1 cellular context compared by ENCODE assay signal in the genomic region with DNA sequence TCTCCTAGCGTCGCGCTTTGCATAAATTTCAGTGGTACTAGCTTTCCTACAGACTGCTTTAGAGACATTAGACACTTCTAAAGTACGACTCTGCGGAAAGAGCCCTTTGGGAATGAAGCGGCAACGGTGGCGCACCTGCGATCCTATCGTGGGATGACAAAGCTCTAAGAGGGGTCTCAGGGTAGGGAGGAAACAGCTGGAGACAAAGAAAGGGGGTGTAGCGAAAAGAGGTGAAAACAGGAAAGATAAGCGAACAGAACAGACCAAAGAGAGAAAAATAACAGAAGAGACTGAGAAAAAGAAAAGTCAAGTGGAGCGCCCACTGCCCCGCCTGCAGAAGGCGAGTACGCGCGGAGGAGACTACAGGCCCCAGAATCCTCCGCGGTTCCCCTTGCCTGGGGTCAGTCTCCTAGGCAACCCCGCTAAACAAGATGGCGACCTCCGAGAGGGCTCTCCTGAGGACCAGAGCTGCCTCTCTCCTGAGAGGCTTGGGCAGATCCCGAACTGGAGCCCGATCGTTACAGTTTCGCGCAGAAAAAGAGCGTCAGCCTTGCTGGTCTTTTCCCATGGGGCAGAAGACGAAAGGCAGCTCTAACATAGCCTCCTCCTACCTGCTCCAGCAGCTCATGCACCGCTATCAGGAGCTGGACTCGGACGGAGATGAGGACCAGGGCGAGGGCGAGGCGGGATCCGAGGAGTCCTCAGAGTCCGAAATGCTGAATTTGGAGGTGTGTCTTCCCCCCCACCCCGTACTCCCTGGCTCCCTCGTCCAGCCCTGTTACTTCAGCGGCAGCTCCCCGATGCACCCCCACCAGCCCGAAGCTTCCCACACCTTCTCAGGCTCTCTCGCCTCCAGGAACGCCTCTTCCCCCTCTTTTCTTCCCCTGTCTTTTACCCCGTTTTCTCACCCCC.
A peak's percentile ranks its signal among the peaks of the same experiment; 100 is the strongest.
TF ChIP-seq lines count a peak whose summit lies in the region.

A gene with protein sequence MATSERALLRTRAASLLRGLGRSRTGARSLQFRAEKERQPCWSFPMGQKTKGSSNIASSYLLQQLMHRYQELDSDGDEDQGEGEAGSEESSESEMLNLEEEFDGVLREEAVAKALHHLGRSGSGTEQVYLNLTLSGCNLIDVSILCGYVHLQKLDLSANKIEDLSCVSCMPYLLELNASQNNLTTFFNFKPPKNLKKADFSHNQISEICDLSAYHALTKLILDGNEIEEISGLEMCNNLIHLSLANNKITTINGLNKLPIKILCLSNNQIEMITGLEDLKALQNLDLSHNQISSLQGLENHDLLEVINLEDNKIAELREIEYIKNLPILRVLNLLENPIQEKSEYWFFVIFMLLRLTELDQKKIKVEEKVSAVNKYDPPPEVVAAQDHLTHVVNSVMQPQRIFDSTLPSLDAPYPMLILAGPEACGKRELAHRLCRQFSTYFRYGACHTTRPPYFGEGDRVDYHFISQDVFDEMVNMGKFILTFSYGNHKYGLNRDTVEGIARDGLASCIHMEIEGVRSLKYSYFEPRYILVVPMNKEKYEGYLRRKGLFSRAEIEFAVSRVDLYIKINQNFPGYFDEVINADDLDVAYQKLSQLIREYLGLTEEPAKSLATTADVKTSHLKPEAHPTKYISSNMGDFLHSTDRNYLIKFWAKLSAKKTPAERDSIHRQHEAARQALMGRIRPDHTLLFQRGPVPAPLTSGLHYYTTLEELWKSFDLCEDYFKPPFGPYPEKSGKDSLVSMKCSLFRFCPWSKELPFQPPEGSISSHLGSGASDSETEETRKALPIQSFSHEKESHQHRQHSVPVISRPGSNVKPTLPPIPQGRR (plus strand): TSS at position 404 of the 912 bp plus-strand sequence. CDS start 28 bp downstream, at position 432.

TF ChIP-seq in HepG2, 621 proteins besides CTCF, POLR2A, EP300 and RAD21 (continued from another document and continues in another):
- TF ChIP-seq KAT8 (CRISPR knock-in tag; IDR thresholded peaks at IDR 0.05), result peak; percentile 36; the same call in 1 of the 2 replicates
- no peak for TF ChIP-seq ZNF781 (CRISPR knock-in tag; IDR thresholded peaks at IDR 0.05; ENCODE audit: borderline replicate concordance, not compliant biosample characterization)
- no peak for TF ChIP-seq ZNF670 (CRISPR knock-in tag; IDR thresholded peaks at IDR 0.05; ENCODE audit: borderline replicate concordance)
- TF ChIP-seq ARNT (IDR thresholded peaks at IDR 0.05), result no peak
- TF ChIP-seq ZNF660 (CRISPR knock-in tag; IDR thresholded peaks at IDR 0.05; ENCODE audit: borderline replicate concordance, low read depth), result no peak
- TF ChIP-seq IRF2 (CRISPR knock-in tag; IDR thresholded peaks at IDR 0.05), result peak; percentile 64; the same call in 1 of the 2 replicates
- no peak for TF ChIP-seq ZSCAN31 (CRISPR knock-in tag; IDR thresholded peaks at IDR 0.05; ENCODE audit: low read depth)
- TF ChIP-seq ADNP (CRISPR knock-in tag; IDR thresholded peaks at IDR 0.05), result no peak
- no peak for TF ChIP-seq ZNF264 (CRISPR knock-in tag; IDR thresholded peaks at IDR 0.05)
- peak; percentile 15; the same call in 1 of the 2 replicates for TF ChIP-seq CBX5 (CRISPR knock-in tag; IDR thresholded peaks at IDR 0.05; ENCODE audit: borderline replicate concordance)
- TF ChIP-seq, protein P1, sequence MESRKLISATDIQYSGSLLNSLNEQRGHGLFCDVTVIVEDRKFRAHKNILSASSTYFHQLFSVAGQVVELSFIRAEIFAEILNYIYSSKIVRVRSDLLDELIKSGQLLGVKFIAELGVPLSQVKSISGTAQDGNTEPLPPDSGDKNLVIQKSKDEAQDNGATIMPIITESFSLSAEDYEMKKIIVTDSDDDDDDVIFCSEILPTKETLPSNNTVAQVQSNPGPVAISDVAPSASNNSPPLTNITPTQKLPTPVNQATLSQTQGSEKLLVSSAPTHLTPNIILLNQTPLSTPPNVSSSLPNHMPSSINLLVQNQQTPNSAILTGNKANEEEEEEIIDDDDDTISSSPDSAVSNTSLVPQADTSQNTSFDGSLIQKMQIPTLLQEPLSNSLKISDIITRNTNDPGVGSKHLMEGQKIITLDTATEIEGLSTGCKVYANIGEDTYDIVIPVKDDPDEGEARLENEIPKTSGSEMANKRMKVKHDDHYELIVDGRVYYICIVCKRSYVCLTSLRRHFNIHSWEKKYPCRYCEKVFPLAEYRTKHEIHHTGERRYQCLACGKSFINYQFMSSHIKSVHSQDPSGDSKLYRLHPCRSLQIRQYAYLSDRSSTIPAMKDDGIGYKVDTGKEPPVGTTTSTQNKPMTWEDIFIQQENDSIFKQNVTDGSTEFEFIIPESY (CRISPR knock-in tag; IDR thresholded peaks at IDR 0.05), result no peak
- TF ChIP-seq MEF2D (CRISPR knock-in tag; IDR thresholded peaks at IDR 0.05), result no peak
- 0 out of 2 replicates have a peak, but pooled peaks have one; percentile 38 for TF ChIP-seq ZNF333 (CRISPR knock-in tag; IDR thresholded peaks at IDR 0.05; ENCODE audit: borderline replicate concordance)
- peak; percentile 86 for TF ChIP-seq HCFC1 (IDR thresholded peaks at IDR 0.05; ENCODE audit: low read depth, low read length)
- TF ChIP-seq ZFP90 (CRISPR knock-in tag; IDR thresholded peaks at IDR 0.05; ENCODE audit: borderline replicate concordance), result no peak
- no peak for TF ChIP-seq ZNF260 (CRISPR knock-in tag; IDR thresholded peaks at IDR 0.05; ENCODE audit: borderline replicate concordance, low read depth)
- no peak for TF ChIP-seq ZNF775 (CRISPR knock-in tag; IDR thresholded peaks at IDR 0.05; ENCODE audit: borderline replicate concordance)
- TF ChIP-seq RFX3 (CRISPR knock-in tag; IDR thresholded peaks at IDR 0.05), result peak; percentile 97
- no peak for TF ChIP-seq ZFYVE20 (CRISPR knock-in tag; IDR thresholded peaks at IDR 0.05; ENCODE audit: borderline replicate concordance, low read depth)
- TF ChIP-seq ZNF7 (CRISPR knock-in tag; IDR thresholded peaks at IDR 0.05), result no peak
- TF ChIP-seq ZNF20 (CRISPR knock-in tag; IDR thresholded peaks at IDR 0.05), result no peak
- TF ChIP-seq RFX1 (IDR thresholded peaks at IDR 0.05), result peak; percentile 87
- TF ChIP-seq HNRNPUL1 (IDR thresholded peaks at IDR 0.05; ENCODE audit: low read depth, low read length), result no peak
- no peak for TF ChIP-seq ZNF546 (CRISPR knock-in tag; conservative IDR thresholded peaks at IDR 0.05)
- TF ChIP-seq DR1 (CRISPR knock-in tag; IDR thresholded peaks at IDR 0.05), result no peak
- TF ChIP-seq CHD2 (IDR thresholded peaks at IDR 0.05; ENCODE audit: low read depth, low read length), result 0 out of 2 replicates have a peak, but pooled peaks have one; percentile 7
- TF ChIP-seq ZNF563 (CRISPR knock-in tag; IDR thresholded peaks at IDR 0.05), result no peak
- peak; percentile 44; the same call in 1 of the 3 replicates for TF ChIP-seq MXI1 (IDR thresholded peaks at IDR 0.05; ENCODE audit: borderline replicate concordance, low read depth, low read length)
- TF ChIP-seq, protein P2, sequence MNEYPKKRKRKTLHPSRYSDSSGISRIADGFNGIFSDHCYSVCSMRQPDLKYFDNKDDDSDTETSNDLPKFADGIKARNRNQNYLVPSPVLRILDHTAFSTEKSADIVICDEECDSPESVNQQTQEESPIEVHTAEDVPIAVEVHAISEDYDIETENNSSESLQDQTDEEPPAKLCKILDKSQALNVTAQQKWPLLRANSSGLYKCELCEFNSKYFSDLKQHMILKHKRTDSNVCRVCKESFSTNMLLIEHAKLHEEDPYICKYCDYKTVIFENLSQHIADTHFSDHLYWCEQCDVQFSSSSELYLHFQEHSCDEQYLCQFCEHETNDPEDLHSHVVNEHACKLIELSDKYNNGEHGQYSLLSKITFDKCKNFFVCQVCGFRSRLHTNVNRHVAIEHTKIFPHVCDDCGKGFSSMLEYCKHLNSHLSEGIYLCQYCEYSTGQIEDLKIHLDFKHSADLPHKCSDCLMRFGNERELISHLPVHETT (CRISPR knock-in tag; conservative IDR thresholded peaks at IDR 0.05), result no peak
- TF ChIP-seq, protein P3, sequence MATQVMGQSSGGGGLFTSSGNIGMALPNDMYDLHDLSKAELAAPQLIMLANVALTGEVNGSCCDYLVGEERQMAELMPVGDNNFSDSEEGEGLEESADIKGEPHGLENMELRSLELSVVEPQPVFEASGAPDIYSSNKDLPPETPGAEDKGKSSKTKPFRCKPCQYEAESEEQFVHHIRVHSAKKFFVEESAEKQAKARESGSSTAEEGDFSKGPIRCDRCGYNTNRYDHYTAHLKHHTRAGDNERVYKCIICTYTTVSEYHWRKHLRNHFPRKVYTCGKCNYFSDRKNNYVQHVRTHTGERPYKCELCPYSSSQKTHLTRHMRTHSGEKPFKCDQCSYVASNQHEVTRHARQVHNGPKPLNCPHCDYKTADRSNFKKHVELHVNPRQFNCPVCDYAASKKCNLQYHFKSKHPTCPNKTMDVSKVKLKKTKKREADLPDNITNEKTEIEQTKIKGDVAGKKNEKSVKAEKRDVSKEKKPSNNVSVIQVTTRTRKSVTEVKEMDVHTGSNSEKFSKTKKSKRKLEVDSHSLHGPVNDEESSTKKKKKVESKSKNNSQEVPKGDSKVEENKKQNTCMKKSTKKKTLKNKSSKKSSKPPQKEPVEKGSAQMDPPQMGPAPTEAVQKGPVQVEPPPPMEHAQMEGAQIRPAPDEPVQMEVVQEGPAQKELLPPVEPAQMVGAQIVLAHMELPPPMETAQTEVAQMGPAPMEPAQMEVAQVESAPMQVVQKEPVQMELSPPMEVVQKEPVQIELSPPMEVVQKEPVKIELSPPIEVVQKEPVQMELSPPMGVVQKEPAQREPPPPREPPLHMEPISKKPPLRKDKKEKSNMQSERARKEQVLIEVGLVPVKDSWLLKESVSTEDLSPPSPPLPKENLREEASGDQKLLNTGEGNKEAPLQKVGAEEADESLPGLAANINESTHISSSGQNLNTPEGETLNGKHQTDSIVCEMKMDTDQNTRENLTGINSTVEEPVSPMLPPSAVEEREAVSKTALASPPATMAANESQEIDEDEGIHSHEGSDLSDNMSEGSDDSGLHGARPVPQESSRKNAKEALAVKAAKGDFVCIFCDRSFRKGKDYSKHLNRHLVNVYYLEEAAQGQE (IDR thresholded peaks at IDR 0.05; ENCODE audit: borderline replicate concordance in 1 of 2, low read depth in 1 of 2, low read length in 2 of 2), result no peak
- TF ChIP-seq RBM22 (optimal IDR thresholded peaks at IDR 0.05; ENCODE audit: low read length), result peak; percentile 84
- TF ChIP-seq RBM39 (IDR thresholded peaks at IDR 0.05; ENCODE audit: low read depth, low read length, poor library complexity, severe bottlenecking), result no peak
- no peak for TF ChIP-seq ZNF776 (CRISPR knock-in tag; IDR thresholded peaks at IDR 0.05)
- TF ChIP-seq KDM5B (CRISPR knock-in tag; IDR thresholded peaks at IDR 0.05; ENCODE audit: borderline replicate concordance), result peak; percentile 55; the same call in 1 of the 2 replicates
- TF ChIP-seq ZIK1 (CRISPR knock-in tag; IDR thresholded peaks at IDR 0.05; ENCODE audit: borderline replicate concordance, low read depth), result 0 out of 2 replicates have a peak, but pooled peaks have one; percentile 43
- TF ChIP-seq ZNF577 (CRISPR knock-in tag; IDR thresholded peaks at IDR 0.05; ENCODE audit: borderline replicate concordance, low read depth), result no peak
- TF ChIP-seq ZNF337 (CRISPR knock-in tag; IDR thresholded peaks at IDR 0.05; ENCODE audit: borderline replicate concordance, low read depth), result no peak
- peak; percentile 12; the same call in 1 of the 2 replicates for TF ChIP-seq FOXC1 (CRISPR knock-in tag; IDR thresholded peaks at IDR 0.05; ENCODE audit: borderline replicate concordance)
- no peak for TF ChIP-seq ZNF75D (CRISPR knock-in tag; IDR thresholded peaks at IDR 0.05; ENCODE audit: borderline replicate concordance)
- TF ChIP-seq YY1 (IDR thresholded peaks at IDR 0.05; ENCODE audit: insufficient read depth, insufficient replicate concordance, low read depth, low read length), result peak; percentile 96
- TF ChIP-seq SIN3A (IDR thresholded peaks at IDR 0.05; ENCODE audit: borderline replicate concordance, low read depth, low read length), result peak; percentile 81; the same call in 1 of the 2 replicates
- no peak for TF ChIP-seq PHF8 (CRISPR knock-in tag; IDR thresholded peaks at IDR 0.05)
- peak; percentile 45 for TF ChIP-seq ZNF883 (CRISPR knock-in tag; IDR thresholded peaks at IDR 0.05; ENCODE audit: not compliant biosample characterization)
- TF ChIP-seq, protein P4, sequence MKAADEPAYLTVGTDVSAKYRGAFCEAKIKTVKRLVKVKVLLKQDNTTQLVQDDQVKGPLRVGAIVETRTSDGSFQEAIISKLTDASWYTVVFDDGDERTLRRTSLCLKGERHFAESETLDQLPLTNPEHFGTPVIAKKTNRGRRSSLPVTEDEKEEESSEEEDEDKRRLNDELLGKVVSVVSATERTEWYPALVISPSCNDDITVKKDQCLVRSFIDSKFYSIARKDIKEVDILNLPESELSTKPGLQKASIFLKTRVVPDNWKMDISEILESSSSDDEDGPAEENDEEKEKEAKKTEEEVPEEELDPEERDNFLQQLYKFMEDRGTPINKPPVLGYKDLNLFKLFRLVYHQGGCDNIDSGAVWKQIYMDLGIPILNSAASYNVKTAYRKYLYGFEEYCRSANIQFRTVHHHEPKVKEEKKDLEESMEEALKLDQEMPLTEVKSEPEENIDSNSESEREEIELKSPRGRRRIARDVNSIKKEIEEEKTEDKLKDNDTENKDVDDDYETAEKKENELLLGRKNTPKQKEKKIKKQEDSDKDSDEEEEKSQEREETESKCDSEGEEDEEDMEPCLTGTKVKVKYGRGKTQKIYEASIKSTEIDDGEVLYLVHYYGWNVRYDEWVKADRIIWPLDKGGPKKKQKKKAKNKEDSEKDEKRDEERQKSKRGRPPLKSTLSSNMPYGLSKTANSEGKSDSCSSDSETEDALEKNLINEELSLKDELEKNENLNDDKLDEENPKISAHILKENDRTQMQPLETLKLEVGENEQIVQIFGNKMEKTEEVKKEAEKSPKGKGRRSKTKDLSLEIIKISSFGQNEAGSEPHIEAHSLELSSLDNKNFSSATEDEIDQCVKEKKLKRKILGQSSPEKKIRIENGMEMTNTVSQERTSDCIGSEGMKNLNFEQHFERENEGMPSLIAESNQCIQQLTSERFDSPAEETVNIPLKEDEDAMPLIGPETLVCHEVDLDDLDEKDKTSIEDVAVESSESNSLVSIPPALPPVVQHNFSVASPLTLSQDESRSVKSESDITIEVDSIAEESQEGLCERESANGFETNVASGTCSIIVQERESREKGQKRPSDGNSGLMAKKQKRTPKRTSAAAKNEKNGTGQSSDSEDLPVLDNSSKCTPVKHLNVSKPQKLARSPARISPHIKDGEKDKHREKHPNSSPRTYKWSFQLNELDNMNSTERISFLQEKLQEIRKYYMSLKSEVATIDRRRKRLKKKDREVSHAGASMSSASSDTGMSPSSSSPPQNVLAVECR (CRISPR knock-in tag; IDR thresholded peaks at IDR 0.05; ENCODE audit: borderline replicate concordance), result peak; percentile 79; the same call in 1 of the 2 replicates
- no peak for TF ChIP-seq ZNF484 (CRISPR knock-in tag; IDR thresholded peaks at IDR 0.05; ENCODE audit: borderline replicate concordance, low read depth)
- TF ChIP-seq ZNF451 (CRISPR knock-in tag; IDR thresholded peaks at IDR 0.05), result no peak
- TF ChIP-seq ZNF431 (CRISPR knock-in tag; IDR thresholded peaks at IDR 0.05; ENCODE audit: borderline replicate concordance, low read depth), result no peak
- TF ChIP-seq ZNF501 (CRISPR knock-in tag; IDR thresholded peaks at IDR 0.05), result peak; percentile 37; the same call in 1 of the 2 replicates
- TF ChIP-seq HNRNPLL (IDR thresholded peaks at IDR 0.05; ENCODE audit: low read depth, low read length, poor library complexity, severe bottlenecking), result peak; percentile 95
- no peak for TF ChIP-seq ZNF326 (CRISPR knock-in tag; IDR thresholded peaks at IDR 0.05; ENCODE audit: borderline replicate concordance)
